Comparison of ENCODE assay signal across 13 cellular contexts in genomic region chrX:10741496-10742048, GRCh38.
"Had no signal": no experiment of that assay in that cellular context is flagged by ENCODE, and none has a peak within 500 bp of the region (broad histone marks: within the 10 kb centered on the region; RNA-seq: fewer than 3 reads in every experiment).

No MANE protein-coding gene starts in this region.

- H3K4me1 ChIP-seq: adrenal gland, body of pancreas, gastroesophageal sphincter, right atrium auricular region, tibial artery, vagina had no signal

- H3K9me3 ChIP-seq: adrenal gland, body of pancreas, gastroesophageal sphincter, neutrophil, right atrium auricular region, tibial artery, vagina had no signal

- H3K36me3 ChIP-seq: adrenal gland, gastroesophageal sphincter, neutrophil, right atrium auricular region, tibial artery, vagina had no signal

- H3K4me3 ChIP-seq: adrenal gland, body of pancreas, gastroesophageal sphincter, right atrium auricular region, tibial artery, vagina had no signal

- H3K27ac ChIP-seq: adrenal gland, body of pancreas, epithelial cell of prostate, gastroesophageal sphincter, neutrophil, right atrium auricular region, tibial artery, vagina had no signal

- DNase-seq: activated CD4-positive, alpha-beta T cell treated with anti-CD3 and anti-CD28 coated beads, Interleukin-2, amount 10 ng/mL, durations not matched to agents 7 days and 5 days; activated CD8-positive, alpha-beta memory T cell treated with anti-CD3 and anti-CD28 coated beads for 24 hours; activated naive CD4-positive, alpha-beta T cell treated with anti-CD3 and anti-CD28 coated beads for 36 hours; adrenal gland; body of pancreas; central memory CD4-positive, alpha-beta T cell; effector memory CD8-positive, alpha-beta T cell; tibial artery had no signal

- H3K27me3 ChIP-seq: adrenal gland, body of pancreas, gastroesophageal sphincter, neutrophil, right atrium auricular region, tibial artery, vagina had no signal
